ENCODE assay signal across 8 cellular contexts in the genomic region with DNA sequence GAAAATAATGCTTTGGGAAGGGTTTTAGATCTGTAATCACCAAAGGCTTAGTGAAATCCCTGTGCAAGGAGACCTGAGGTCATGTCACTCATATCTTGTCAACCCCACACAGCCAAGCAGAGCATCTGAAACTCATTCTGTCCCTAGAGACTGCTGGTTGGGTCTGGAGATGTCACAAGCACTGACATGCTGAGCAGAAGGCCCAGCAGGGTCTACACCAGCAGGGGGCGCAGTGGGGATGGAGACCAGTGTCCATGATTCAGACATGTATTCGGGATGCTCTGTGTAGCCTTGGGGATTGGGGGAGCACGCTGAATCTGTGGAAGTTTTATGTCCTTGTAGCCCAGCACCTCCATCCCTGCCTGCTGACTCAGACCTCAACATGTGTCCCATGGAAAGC.
A peak's percentile ranks its signal among the peaks of the same experiment; 100 is the strongest.
DNase-seq lines count a peak whose midpoint lies in the region; ATAC-seq, FAIRE-seq and TF ChIP-seq lines count a peak whose summit lies in the region.
"Not testable (repeated sequence)": the region's sequence is repeated elsewhere in the genome, so short reads cannot be mapped to it uniquely, and the experiment has no call there.

No MANE protein-coding gene starts in this region.

- FAIRE-seq in D721Med (lab: Jason Lieb, UNC): not testable (repeated sequence)

- H3K36me3 ChIP-seq in colonic mucosa: not testable (repeated sequence)

- not testable (repeated sequence) for H3K4me3 ChIP-seq in NB4 (ENCODE audit: low read depth, low read length); colonic mucosa

- peak; percentile 96 for ATAC-seq in GM18520 (IDR thresholded peaks at IDR 0.05; ENCODE audit: unreplicated experiment)
- peak; percentile 96 for ATAC-seq in GM21360 (IDR thresholded peaks at IDR 0.05; ENCODE audit: unreplicated experiment)
- peak; percentile 97 for ATAC-seq in HG02759 (IDR thresholded peaks at IDR 0.05; ENCODE audit: unreplicated experiment)
- peak; percentile 92 for ATAC-seq in HG03175 (IDR thresholded peaks at IDR 0.05; ENCODE audit: unreplicated experiment)

- peak; percentile 9 for TF ChIP-seq CTCF in D721Med (IDR thresholded peaks at IDR 0.05; ENCODE audit: insufficient read depth, missing control alignments)
- TF ChIP-seq CTCF in NB4 (IDR thresholded peaks at IDR 0.05; ENCODE audit: low read depth, low read length): peak; percentile 48
- peak; percentile 29 for TF ChIP-seq CTCF in colonic mucosa (IDR thresholded peaks at IDR 0.05)

- DNase-seq in D721Med (ENCODE audit: insufficient read length, low spot score); colonic mucosa: not testable (repeated sequence)
- peak; percentile 7 for DNase-seq in NB4 (ENCODE audit: low read depth)
- DNase-seq in retina: peak; percentile 0

- intact Hi-C loops in colonic mucosa (cut with DNase I): not testable (repeated sequence)

- H3K9me3 ChIP-seq in colonic mucosa: not testable (repeated sequence)

- not testable (repeated sequence) for H3K9ac ChIP-seq in colonic mucosa (ENCODE audit: low read depth in 2 of 2, low read length in 2 of 2)

- not testable (repeated sequence) for TF ChIP-seq POLR2A in NB4 (IDR thresholded peaks at IDR 0.05; ENCODE audit: extremely low read depth, insufficient read length)

- not testable (repeated sequence) for H3K27ac ChIP-seq in colonic mucosa

- H3K4me1 ChIP-seq in colonic mucosa: not testable (repeated sequence)

- H3K27me3 ChIP-seq in colonic mucosa: not testable (repeated sequence)
